Comparison of ENCODE assay signal across 1 cellular context in genomic region chr1:44720281-44720680, GRCh38.
TF ChIP-seq lines count a peak whose summit lies in the region.

No MANE protein-coding gene starts in this region.

TF ChIP-seq in HepG2, 621 proteins besides CTCF, POLR2A, EP300 and RAD21:
- TF ChIP-seq, protein P1, sequence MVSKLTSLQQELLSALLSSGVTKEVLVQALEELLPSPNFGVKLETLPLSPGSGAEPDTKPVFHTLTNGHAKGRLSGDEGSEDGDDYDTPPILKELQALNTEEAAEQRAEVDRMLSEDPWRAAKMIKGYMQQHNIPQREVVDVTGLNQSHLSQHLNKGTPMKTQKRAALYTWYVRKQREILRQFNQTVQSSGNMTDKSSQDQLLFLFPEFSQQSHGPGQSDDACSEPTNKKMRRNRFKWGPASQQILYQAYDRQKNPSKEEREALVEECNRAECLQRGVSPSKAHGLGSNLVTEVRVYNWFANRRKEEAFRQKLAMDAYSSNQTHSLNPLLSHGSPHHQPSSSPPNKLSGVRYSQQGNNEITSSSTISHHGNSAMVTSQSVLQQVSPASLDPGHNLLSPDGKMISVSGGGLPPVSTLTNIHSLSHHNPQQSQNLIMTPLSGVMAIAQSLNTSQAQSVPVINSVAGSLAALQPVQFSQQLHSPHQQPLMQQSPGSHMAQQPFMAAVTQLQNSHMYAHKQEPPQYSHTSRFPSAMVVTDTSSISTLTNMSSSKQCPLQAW (CRISPR knock-in tag; IDR thresholded peaks at IDR 0.05): no peak
- TF ChIP-seq FOXA3 (CRISPR knock-in tag; IDR thresholded peaks at IDR 0.05) (peak; percentile 10; the same call in 1 of the 2 replicates), NCOA2 (CRISPR knock-in tag; IDR thresholded peaks at IDR 0.05) (no peak)
- TF ChIP-seq, protein P2, sequence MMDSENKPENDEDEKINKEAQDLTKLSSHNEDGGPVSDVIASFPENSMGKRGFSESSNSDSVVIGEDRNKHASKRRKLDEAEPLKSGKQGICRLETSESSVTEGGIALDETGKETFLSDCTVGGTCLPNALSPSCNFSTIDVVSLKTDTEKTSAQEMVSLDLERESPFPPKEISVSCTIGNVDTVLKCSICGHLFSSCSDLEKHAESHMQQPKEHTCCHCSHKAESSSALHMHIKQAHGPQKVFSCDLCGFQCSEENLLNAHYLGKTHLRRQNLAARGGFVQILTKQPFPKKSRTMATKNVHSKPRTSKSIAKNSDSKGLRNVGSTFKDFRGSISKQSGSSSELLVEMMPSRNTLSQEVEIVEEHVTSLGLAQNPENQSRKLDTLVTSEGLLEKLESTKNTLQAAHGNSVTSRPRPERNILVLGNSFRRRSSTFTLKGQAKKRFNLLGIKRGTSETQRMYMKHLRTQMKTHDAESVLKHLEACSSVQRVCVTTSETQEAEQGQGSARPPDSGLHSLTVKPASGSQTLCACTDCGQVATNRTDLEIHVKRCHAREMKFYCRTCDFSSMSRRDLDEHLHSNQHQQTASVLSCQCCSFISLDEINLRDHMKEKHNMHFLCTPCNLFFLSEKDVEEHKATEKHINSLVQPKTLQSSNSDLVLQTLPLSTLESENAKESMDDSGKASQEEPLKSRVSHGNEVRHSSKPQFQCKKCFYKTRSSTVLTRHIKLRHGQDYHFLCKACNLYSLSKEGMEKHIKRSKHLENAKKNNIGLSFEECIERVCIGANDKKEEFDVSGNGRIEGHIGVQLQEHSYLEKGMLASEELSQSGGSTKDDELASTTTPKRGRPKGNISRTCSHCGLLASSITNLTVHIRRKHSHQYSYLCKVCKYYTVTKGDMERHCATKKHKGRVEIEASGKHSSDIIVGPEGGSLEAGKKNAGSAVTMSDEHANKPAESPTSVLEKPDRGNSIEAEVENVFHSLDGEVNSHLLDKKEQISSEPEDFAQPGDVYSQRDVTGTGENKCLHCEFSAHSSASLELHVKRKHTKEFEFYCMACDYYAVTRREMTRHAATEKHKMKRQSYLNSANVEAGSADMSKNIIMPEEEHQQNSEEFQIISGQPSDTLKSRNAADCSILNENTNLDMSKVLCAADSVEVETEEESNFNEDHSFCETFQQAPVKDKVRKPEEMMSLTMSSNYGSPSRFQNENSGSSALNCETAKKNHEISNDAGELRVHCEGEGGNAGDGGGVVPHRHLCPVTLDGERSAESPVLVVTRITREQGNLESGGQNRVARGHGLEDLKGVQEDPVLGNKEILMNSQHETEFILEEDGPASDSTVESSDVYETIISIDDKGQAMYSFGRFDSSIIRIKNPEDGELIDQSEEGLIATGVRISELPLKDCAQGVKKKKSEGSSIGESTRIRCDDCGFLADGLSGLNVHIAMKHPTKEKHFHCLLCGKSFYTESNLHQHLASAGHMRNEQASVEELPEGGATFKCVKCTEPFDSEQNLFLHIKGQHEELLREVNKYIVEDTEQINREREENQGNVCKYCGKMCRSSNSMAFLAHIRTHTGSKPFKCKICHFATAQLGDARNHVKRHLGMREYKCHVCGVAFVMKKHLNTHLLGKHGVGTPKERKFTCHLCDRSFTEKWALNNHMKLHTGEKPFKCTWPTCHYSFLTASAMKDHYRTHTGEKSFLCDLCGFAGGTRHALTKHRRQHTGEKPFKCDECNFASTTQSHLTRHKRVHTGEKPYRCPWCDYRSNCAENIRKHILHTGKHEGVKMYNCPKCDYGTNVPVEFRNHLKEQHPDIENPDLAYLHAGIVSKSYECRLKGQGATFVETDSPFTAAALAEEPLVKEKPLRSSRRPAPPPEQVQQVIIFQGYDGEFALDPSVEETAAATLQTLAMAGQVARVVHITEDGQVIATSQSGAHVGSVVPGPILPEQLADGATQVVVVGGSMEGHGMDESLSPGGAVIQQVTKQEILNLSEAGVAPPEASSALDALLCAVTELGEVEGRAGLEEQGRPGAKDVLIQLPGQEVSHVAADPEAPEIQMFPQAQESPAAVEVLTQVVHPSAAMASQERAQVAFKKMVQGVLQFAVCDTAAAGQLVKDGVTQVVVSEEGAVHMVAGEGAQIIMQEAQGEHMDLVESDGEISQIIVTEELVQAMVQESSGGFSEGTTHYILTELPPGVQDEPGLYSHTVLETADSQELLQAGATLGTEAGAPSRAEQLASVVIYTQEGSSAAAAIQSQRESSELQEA (CRISPR knock-in tag; IDR thresholded peaks at IDR 0.05; ENCODE audit: not compliant biosample characterization): no peak
- TF ChIP-seq, protein P3, sequence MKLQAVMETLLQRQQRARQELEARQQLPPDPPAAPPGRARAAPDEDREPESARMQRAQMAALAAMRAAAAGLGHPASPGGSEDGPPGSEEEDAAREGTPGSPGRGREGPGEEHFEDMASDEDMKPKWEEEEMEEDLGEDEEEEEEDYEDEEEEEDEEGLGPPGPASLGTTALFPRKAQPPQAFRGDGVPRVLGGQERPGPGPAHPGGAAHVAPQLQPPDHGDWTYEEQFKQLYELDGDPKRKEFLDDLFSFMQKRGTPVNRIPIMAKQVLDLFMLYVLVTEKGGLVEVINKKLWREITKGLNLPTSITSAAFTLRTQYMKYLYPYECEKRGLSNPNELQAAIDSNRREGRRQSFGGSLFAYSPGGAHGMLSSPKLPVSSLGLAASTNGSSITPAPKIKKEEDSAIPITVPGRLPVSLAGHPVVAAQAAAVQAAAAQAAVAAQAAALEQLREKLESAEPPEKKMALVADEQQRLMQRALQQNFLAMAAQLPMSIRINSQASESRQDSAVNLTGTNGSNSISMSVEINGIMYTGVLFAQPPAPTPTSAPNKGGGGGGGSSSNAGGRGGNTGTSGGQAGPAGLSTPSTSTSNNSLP (IDR thresholded peaks at IDR 0.05; ENCODE audit: low read depth, low read length): no peak
